Comparison of ENCODE assay signal across 11 cellular contexts in genomic region chr2:12045864-12046291, GRCh38.
DNase-seq lines count a peak whose midpoint lies in the region; ATAC-seq and TF ChIP-seq lines count a peak whose summit lies in the region.
"Had no signal": no experiment of that assay in that cellular context is flagged by ENCODE, and none has a peak within 500 bp of the region (broad histone marks: within the 10 kb centered on the region; RNA-seq: fewer than 3 reads in every experiment).

No MANE protein-coding gene starts in this region.

- H3K9me3 Mint-ChIP-seq in CD8-positive, alpha-beta T cell, result no peaks in the 10 kb centered on the region
- H3K9me3 Mint-ChIP-seq in activated T-helper 1 cell treated with anti-CD3 and anti-CD28 coated beads, Interleukin-12 subunit alpha, Interleukin-12 subunit beta, Interleukin-2, Interleukin-4 antibody, amounts not matched to agents 30 ng/mL and 10 ng/mL and 1 ng/mL, durations not matched to agents 14 hours and 24 hours and 36 hours, result peaks cover 6% of the 10 kb centered on the region
- peaks cover 7% of the 10 kb centered on the region for H3K9me3 Mint-ChIP-seq in activated CD4-positive, alpha-beta T cell treated with anti-CD3 and anti-CD28 coated beads for 36 hours (ENCODE audit: low read depth)

- H3K27me3 ChIP-seq in CD8-positive, alpha-beta T cell (ENCODE audit: insufficient read depth, low read length), result no peaks in the 10 kb centered on the region

- peak overlapping the region; percentile 79 for H2AFZ ChIP-seq in OCI-LY7 (ENCODE audit: low read length)

- no peak overlapping the region for H3K27ac Mint-ChIP-seq in CD8-positive, alpha-beta T cell
- no peak overlapping the region for H3K27ac Mint-ChIP-seq in activated T-helper 1 cell treated with anti-CD3 and anti-CD28 coated beads, Interleukin-12 subunit alpha, Interleukin-12 subunit beta, Interleukin-2, Interleukin-4 antibody, amounts not matched to agents 30 ng/mL and 10 ng/mL and 1 ng/mL, durations not matched to agents 14 hours and 24 hours and 36 hours
- H3K27ac Mint-ChIP-seq in activated CD4-positive, alpha-beta T cell treated with anti-CD3 and anti-CD28 coated beads for 36 hours, result no peak overlapping the region
- H3K27ac Mint-ChIP-seq: activated naive CD8-positive, alpha-beta T cell had no signal

- BruUV-seq in OCI-LY7 (replicated peaks; lab: Mats Ljungman, UMichigan), result no TSS peak

- intact Hi-C loops in CD8-positive, alpha-beta T cell (cut with DNase I, micrococcal nuclease), result loop anchor here in 1 of 2 experiments (10.0 kb wide), 2 partner anchors 369 to 669 kb away; partner anchors contain the start of gene TRIB2
- intact Hi-C loops in OCI-LY7 (cut with micrococcal nuclease; ENCODE audit: unreplicated experiment), result loop anchor here (1.0 to 5.0 kb wide), 3 partner anchors 14 to 294 kb away; no protein-coding TSS in a partner anchor
- intact Hi-C loops in activated T-helper 1 cell treated with anti-CD3 and anti-CD28 coated beads, Interleukin-12 subunit alpha, Interleukin-12 subunit beta, Interleukin-2, Interleukin-4 antibody, amounts not matched to agents 30 ng/mL and 10 ng/mL and 1 ng/mL, durations not matched to agents 14 hours and 24 hours and 36 hours (cut with micrococcal nuclease), result no loop called here
- intact Hi-C loops in activated CD4-positive, alpha-beta T cell treated with anti-CD3 and anti-CD28 coated beads for 36 hours (cut with DNase I, micrococcal nuclease), result loop anchor here in 1 of 2 experiments (10.0 kb wide), 1 partner anchor 181 kb away; no protein-coding TSS in a partner anchor

- H3K4me1 ChIP-seq in CD8-positive, alpha-beta T cell (ENCODE audit: insufficient read depth, low read length), result peaks cover 50% of the 10 kb centered on the region
- peaks cover 94% of the 10 kb centered on the region for H3K4me1 ChIP-seq in OCI-LY7 (ENCODE audit: insufficient read depth, low read length, poor library complexity, severe bottlenecking)

- no peak for DNase-seq in CD8-positive, alpha-beta T cell
- peak; percentile 55 for DNase-seq in OCI-LY7 (ENCODE audit: low spot score)
- no peak for DNase-seq in hypothalamus (lab: John Stamatoyannopoulos, UW)
- no peak for DNase-seq in activated T-helper 1 cell treated with anti-CD3 and anti-CD28 coated beads, Interleukin-12 subunit alpha, Interleukin-12 subunit beta, Interleukin-2, Interleukin-4 antibody, amounts not matched to agents 30 ng/mL and 10 ng/mL and 1 ng/mL, durations not matched to agents 14 hours and 24 hours and 36 hours (ENCODE audit: low spot score)
- DNase-seq in activated CD4-positive, alpha-beta T cell treated with anti-CD3 and anti-CD28 coated beads for 36 hours, result no peak
- DNase-seq in SW 1271 (lab: John Stamatoyannopoulos, UW), result no peak
- DNase-seq: left cardiac atrium had no signal

- H3K4me3 ChIP-seq in CD8-positive, alpha-beta T cell (ENCODE audit: low read depth, low read length), result no peak overlapping the region
- peak overlapping the region; percentile 61 for H3K4me3 ChIP-seq in OCI-LY7 (ENCODE audit: low read depth, low read length, poor library complexity, severe bottlenecking)

- H3K9me2 ChIP-seq in OCI-LY7 (ENCODE audit: insufficient read depth, low read length), result no peaks in the 10 kb centered on the region

- H3K79me2 ChIP-seq in OCI-LY7 (ENCODE audit: insufficient read depth, low read depth, low read length), result no peaks in the 10 kb centered on the region

- no peak for TF ChIP-seq CTCF in CD8-positive, alpha-beta T cell (IDR thresholded peaks at IDR 0.05)
- TF ChIP-seq CTCF in OCI-LY7 (conservative IDR thresholded peaks at IDR 0.05; ENCODE audit: low read length), result no peak

- H3K4me1 Mint-ChIP-seq in CD8-positive, alpha-beta T cell (ENCODE audit: low read depth), result peaks cover 74% of the 10 kb centered on the region
- H3K4me1 Mint-ChIP-seq in activated T-helper 1 cell treated with anti-CD3 and anti-CD28 coated beads, Interleukin-12 subunit alpha, Interleukin-12 subunit beta, Interleukin-2, Interleukin-4 antibody, amounts not matched to agents 30 ng/mL and 10 ng/mL and 1 ng/mL, durations not matched to agents 14 hours and 24 hours and 36 hours (ENCODE audit: low read depth), result peaks cover 17% of the 10 kb centered on the region
- H3K4me1 Mint-ChIP-seq in activated CD4-positive, alpha-beta T cell treated with anti-CD3 and anti-CD28 coated beads for 36 hours, result peaks cover 60% of the 10 kb centered on the region

- CTCF ChIA-PET in CD8-positive, alpha-beta T cell (lab: Charles Lee), result interaction anchor here (0.8 to 1.8 kb wide), 10 partner anchors 9 to 672 kb away, joined by 3 to 10 read pairs (median 4); no protein-coding TSS in a partner anchor
- CTCF ChIA-PET in OCI-LY7 (lab: Charles Lee; ENCODE audit: unreplicated experiment), result interaction anchor here (0.9 to 7.8 kb wide), 3 partner anchors 12 to 82 kb away, joined by 3 to 94 read pairs (median 3); no protein-coding TSS in a partner anchor
- CTCF ChIA-PET in activated CD4-positive, alpha-beta T cell treated with anti-CD3 and anti-CD28 coated beads for 36 hours (lab: Charles Lee), result interaction anchor here (0.6 to 0.8 kb wide), 3 partner anchors 94 to 906 kb away, joined by 3 to 5 read pairs (median 3); no protein-coding TSS in a partner anchor

- peak overlapping the region; percentile 91 for H3K4me2 ChIP-seq in OCI-LY7 (ENCODE audit: low read length)

- H3K27ac ChIP-seq in CD8-positive, alpha-beta T cell (ENCODE audit: low read depth, low read length), result no peak overlapping the region
- H3K27ac ChIP-seq in OCI-LY7 (ENCODE audit: low read depth, low read length, poor library complexity, severe bottlenecking), result peak overlapping the region; percentile 90

- no peaks in the 10 kb centered on the region for H3K36me3 Mint-ChIP-seq in CD8-positive, alpha-beta T cell
- H3K36me3 Mint-ChIP-seq in activated T-helper 1 cell treated with anti-CD3 and anti-CD28 coated beads, Interleukin-12 subunit alpha, Interleukin-12 subunit beta, Interleukin-2, Interleukin-4 antibody, amounts not matched to agents 30 ng/mL and 10 ng/mL and 1 ng/mL, durations not matched to agents 14 hours and 24 hours and 36 hours (ENCODE audit: low read depth), result no peaks in the 10 kb centered on the region
- no peaks in the 10 kb centered on the region for H3K36me3 Mint-ChIP-seq in activated CD4-positive, alpha-beta T cell treated with anti-CD3 and anti-CD28 coated beads for 36 hours (ENCODE audit: low read depth)

- no peaks in the 10 kb centered on the region for H3K36me3 ChIP-seq in CD8-positive, alpha-beta T cell (ENCODE audit: insufficient read depth, low read length)
- H3K36me3 ChIP-seq in OCI-LY7 (ENCODE audit: insufficient read depth, low read length), result no peaks in the 10 kb centered on the region

- H3K4me3 Mint-ChIP-seq in CD8-positive, alpha-beta T cell, result peak overlapping the region; percentile 37
- H3K4me3 Mint-ChIP-seq in activated T-helper 1 cell treated with anti-CD3 and anti-CD28 coated beads, Interleukin-12 subunit alpha, Interleukin-12 subunit beta, Interleukin-2, Interleukin-4 antibody, amounts not matched to agents 30 ng/mL and 10 ng/mL and 1 ng/mL, durations not matched to agents 14 hours and 24 hours and 36 hours, result no peak overlapping the region
- H3K4me3 Mint-ChIP-seq in activated CD4-positive, alpha-beta T cell treated with anti-CD3 and anti-CD28 coated beads for 36 hours, result no peak overlapping the region
- H3K4me3 Mint-ChIP-seq: activated naive CD8-positive, alpha-beta T cell had no signal

- no peaks in the 10 kb centered on the region for H4K20me1 ChIP-seq in OCI-LY7 (ENCODE audit: insufficient read depth, low read length)

- ATAC-seq in CD8-positive, alpha-beta T cell, result no peak
- ATAC-seq in GM19351 (IDR thresholded peaks at IDR 0.05; ENCODE audit: unreplicated experiment), result peak; percentile 46
- peak; percentile 63 for ATAC-seq in HG02973 (IDR thresholded peaks at IDR 0.05; ENCODE audit: unreplicated experiment)
- ATAC-seq in activated CD4-positive, alpha-beta T cell treated with anti-CD3 and anti-CD28 coated beads for 36 hours, result no peak
- ATAC-seq: activated CD4-positive, CD25-positive, alpha-beta regulatory T cell treated with anti-CD3 and anti-CD28 coated beads, Interleukin-2, amount 50 U/mL, for 24 hours had no signal

- no peaks in the 10 kb centered on the region for H3K9me3 ChIP-seq in CD8-positive, alpha-beta T cell (ENCODE audit: low read length)
- no peaks in the 10 kb centered on the region for H3K9me3 ChIP-seq in OCI-LY7 (ENCODE audit: low read length)

- H3K27me3 Mint-ChIP-seq in CD8-positive, alpha-beta T cell (ENCODE audit: low read depth), result no peaks in the 10 kb centered on the region
- H3K27me3 Mint-ChIP-seq in activated T-helper 1 cell treated with anti-CD3 and anti-CD28 coated beads, Interleukin-12 subunit alpha, Interleukin-12 subunit beta, Interleukin-2, Interleukin-4 antibody, amounts not matched to agents 30 ng/mL and 10 ng/mL and 1 ng/mL, durations not matched to agents 14 hours and 24 hours and 36 hours (ENCODE audit: insufficient read depth), result peaks cover 14% of the 10 kb centered on the region
- peaks cover 2% of the 10 kb centered on the region for H3K27me3 Mint-ChIP-seq in activated CD4-positive, alpha-beta T cell treated with anti-CD3 and anti-CD28 coated beads for 36 hours
- H3K27me3 Mint-ChIP-seq: activated naive CD8-positive, alpha-beta T cell had no signal

- POLR2A ChIA-PET in CD8-positive, alpha-beta T cell (lab: Charles Lee), result interaction anchor here (0.9 to 3.9 kb wide), 5 partner anchors 11 to 675 kb away, joined by 3 to 26 read pairs (median 4); no protein-coding TSS in a partner anchor
- POLR2A ChIA-PET in OCI-LY7 (lab: Charles Lee), result interaction anchor here (0.7 to 9.1 kb wide), 16 partner anchors 9 to 672 kb away, joined by 3 to 256 read pairs (median 4); no protein-coding TSS in a partner anchor
- POLR2A ChIA-PET in activated CD4-positive, alpha-beta T cell treated with anti-CD3 and anti-CD28 coated beads for 36 hours (lab: Charles Lee), result interaction anchor here (0.7 kb wide), 1 partner anchor 205 kb away, joined by 6 read pairs; no protein-coding TSS in a partner anchor

Comparison
In these comparisons a context has a peak if more than half of its experiments do, and no peak if none do; other contexts are left out.
1. ATAC-seq: peak in GM19351 (single experiment) and HG02973 (single experiment); none in CD8-positive, alpha-beta T cell (single experiment) and activated CD4-positive, alpha-beta T cell treated with anti-CD3 and anti-CD28 coated beads for 36 hours (single experiment).